19 cellular contexts compared by ENCODE assay signal in the genomic region with DNA sequence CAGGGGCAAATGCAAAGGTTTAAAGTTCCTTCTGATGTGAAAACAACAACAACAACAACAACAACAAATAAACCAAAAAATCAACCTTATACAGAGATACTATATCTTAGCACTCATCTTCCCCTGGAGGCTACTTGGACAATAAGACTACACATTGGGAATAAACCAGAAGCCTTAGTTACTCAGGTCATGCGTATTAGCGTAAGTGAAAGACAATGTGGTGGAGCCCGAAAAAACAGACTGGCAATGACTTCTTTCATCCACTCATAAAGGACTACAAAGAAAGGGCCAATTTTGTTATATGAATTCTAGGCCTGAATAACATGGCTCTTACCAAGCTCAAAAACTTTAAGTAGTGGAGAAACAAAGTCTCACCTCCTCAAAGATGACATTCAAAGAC.
"Had no signal": no experiment of that assay in that cellular context is flagged by ENCODE, and none has a peak within 500 bp of the region (broad histone marks: within the 10 kb centered on the region; RNA-seq: fewer than 3 reads in every experiment).

No MANE protein-coding gene starts in this region.

- FAIRE-seq: RCC 7860 had no signal

- DNase-seq: Karpas-422, KG1, MG63, NCI-H1092, NCI-H1105 treated with DMSO at 0.1 percent for 48 hours, NCI-H1417 treated with DMSO at 0.1 percent for 48 hours, NCI-H146, NCI-H1694 treated with DMSO at 0.1 percent for 48 hours, NCI-H1930, NCI-H2081, NCI-H2107, NCI-H2227 treated with DMSO at 0.1 percent for 48 hours, NCI-H524, NCI-H69, NCI-H774, Right ventricle myocardium superior, RPMI8226 had no signal

- ATAC-seq: SK-N-SH treated with all-trans-retinoic acid at 6 μM for 48 hours had no signal
